Comparison of ENCODE assay signal across 8 cellular contexts in genomic region chr12:51819851-51820720, GRCh38. TPM values are rescaled to one million over a fixed set of nuclear protein-coding genes. Genes with fewer than 3 reads are reported as not detected.
A peak's percentile ranks its signal among the peaks of the same experiment; 100 is the strongest.
DNase-seq lines count a peak whose midpoint lies in the region; ATAC-seq and TF ChIP-seq lines count a peak whose summit lies in the region.

No MANE protein-coding gene starts in this region.

- peaks cover 4% of the 10 kb centered on the region for H3K4me1 ChIP-seq in ES-I3 (ENCODE audit: insufficient read depth, low read length)
- H3K4me1 ChIP-seq in right lobe of liver: peaks cover 0 to 3% (median 0%) of the 10 kb centered on the region in 4 donors

- ATAC-seq in right lobe of liver: peak; percentile 30 to 55 (median 46)
- ATAC-seq in GM18519 (IDR thresholded peaks at IDR 0.05; ENCODE audit: low FRiP score, unreplicated experiment): no peak
- ATAC-seq in GM18517 (IDR thresholded peaks at IDR 0.05; ENCODE audit: unreplicated experiment): no peak

- peak overlapping the region in 1 of 3 donors; percentile 8 for H3K27ac ChIP-seq in right lobe of liver

- DNase-seq in NCI-H2029 treated with DMSO at 0.1 percent for 48 hours (lab: John Stamatoyannopoulos, UW) (peak; percentile 56), astrocyte of the spinal cord (ENCODE audit: low read depth, low spot score) (peak; percentile 17), right lobe of liver (peak in 1 of 3 donors; percentile 27), type B pancreatic cell (ENCODE audit: extremely low spot score, unreplicated experiment) (no peak), NCI-H2081 treated with DMSO at 0.1 percent for 48 hours (lab: John Stamatoyannopoulos, UW) (no peak)

- peaks cover 21% of the 10 kb centered on the region for H3K27me3 Mint-ChIP-seq in type B pancreatic cell

- intact Hi-C loops in right lobe of liver (cut with DNase I): loop anchor here (5.0 to 10.0 kb wide), 4 partner anchors 55 to 395 kb away; partner anchors contain the start of gene SLC4A8 (in 1 of the 2)

- H3K9me3 ChIP-seq in ES-I3 (ENCODE audit: control insufficient read depth, insufficient read depth, low read length) (no peaks in the 10 kb centered on the region), right lobe of liver (no peaks in the 10 kb centered on the region)

- H3K4me3 Mint-ChIP-seq in type B pancreatic cell: no peak overlapping the region

- H3K4me1 Mint-ChIP-seq in type B pancreatic cell (ENCODE audit: unreplicated experiment): peaks cover 9% of the 10 kb centered on the region

- H3K9ac ChIP-seq in ES-I3 (ENCODE audit: low read depth, low read length): peak overlapping the region; percentile 81

- peaks cover 5% of the 10 kb centered on the region for H3K36me3 Mint-ChIP-seq in type B pancreatic cell

- no peak for TF ChIP-seq CTCF in astrocyte of the spinal cord (IDR thresholded peaks at IDR 0.05; ENCODE audit: low read depth, low read length)
- no peak for TF ChIP-seq CTCF in right lobe of liver (IDR thresholded peaks at IDR 0.05)
- TF ChIP-seq CTCF in type B pancreatic cell (conservative IDR thresholded peaks at IDR 0.05): no peak

- in situ Hi-C loops in astrocyte of the spinal cord (cut with HindIII; ENCODE audit: low sequenced_read_pairs): no loop called here

- H3K9me3 Mint-ChIP-seq in type B pancreatic cell: no peaks in the 10 kb centered on the region

- H3K27me3 ChIP-seq in right lobe of liver: no peaks in the 10 kb centered on the region

- peak overlapping the region; percentile 67 for H3K27ac Mint-ChIP-seq in type B pancreatic cell

- TF ChIP-seq POLR2A in right lobe of liver (IDR thresholded peaks at IDR 0.05): no peak

- H3K4me3 ChIP-seq in astrocyte of the spinal cord (ENCODE audit: low read depth, low read length): peak overlapping the region; percentile 26
- peak overlapping the region; percentile 30 to 54 (median 43) for H3K4me3 ChIP-seq in right lobe of liver

- WGBS in right lobe of liver (ENCODE audit: insufficient coverage, low coverage, low lambda C conversion rate, missing lambda C conversion rate): 32% methylated on average over 14 of the region's 49 CpGs

- no peaks in the 10 kb centered on the region for H3K36me3 ChIP-seq in ES-I3 (ENCODE audit: insufficient read depth, low read length)
- no peaks in the 10 kb centered on the region for H3K36me3 ChIP-seq in right lobe of liver

RNA-seq across cellular contexts. Expression of gene FIGNL2, which starts 28.4 kb away (rescaled TPM):
- total RNA-seq in right lobe of liver: 1 to 10 TPM in 2 of 6 experiments, under 1 TPM in 4; 0.14 to 1.8 (median 0.55) TPM
- 5.7 and 17.8 TPM in 2 replicates for total RNA-seq in type B pancreatic cell (ENCODE audit: low replicate concordance)

Comparison
In these comparisons a context has a peak if more than half of its experiments do, and no peak if none do; other contexts are left out.
1. DNase-seq: peak in NCI-H2029 treated with DMSO at 0.1 percent for 48 hours (single experiment) and astrocyte of the spinal cord (single experiment); none in type B pancreatic cell (single experiment) and NCI-H2081 treated with DMSO at 0.1 percent for 48 hours (single experiment).
2. ATAC-seq: peak in right lobe of liver (4 of 4); none in GM18519 (single experiment) and GM18517 (single experiment).